23 cellular contexts compared by ENCODE assay signal in the genomic region with DNA sequence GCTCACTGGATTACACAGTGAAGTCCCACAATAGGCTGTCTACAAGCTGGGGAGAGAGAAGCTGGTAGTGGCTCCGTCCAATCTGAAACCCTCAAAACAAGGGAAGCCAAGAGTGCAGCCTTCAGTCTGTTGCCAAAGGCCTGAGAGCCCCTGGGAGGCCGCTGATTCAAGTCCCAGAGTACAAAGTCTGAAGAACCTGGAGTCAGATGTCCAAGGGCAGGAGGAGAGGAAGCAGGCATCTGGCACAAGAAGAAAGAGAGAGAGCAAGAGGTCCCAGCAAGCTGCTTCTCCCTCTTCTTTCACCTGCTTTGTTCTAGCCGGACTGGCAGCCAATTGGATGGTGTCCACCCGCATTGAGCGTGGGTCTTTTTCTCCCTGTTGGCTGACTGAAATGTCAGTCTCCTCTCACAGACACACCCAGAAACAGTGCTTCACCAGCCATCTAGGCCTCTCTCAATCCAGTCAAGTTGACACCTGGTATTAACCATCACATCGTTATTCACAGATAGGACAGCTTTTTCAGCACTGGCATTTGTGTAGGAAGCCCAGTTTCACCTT. TPM values are rescaled to one million over a fixed set of nuclear protein-coding genes. Genes with fewer than 3 reads are reported as not detected.
DNase-seq lines count a peak whose midpoint lies in the region; TF ChIP-seq lines count a peak whose summit lies in the region.
"Had no signal": no experiment of that assay in that cellular context is flagged by ENCODE, and none has a peak within 500 bp of the region (broad histone marks: within the 10 kb centered on the region; RNA-seq: fewer than 3 reads in every experiment).

No MANE protein-coding gene starts in this region.

- no peak overlapping the region for H3K4me2 ChIP-seq in H9 (ENCODE audit: insufficient read depth, insufficient read length, low read length)
- H3K4me2 ChIP-seq: KMS-11, smooth muscle cell had no signal

- no peaks in the 10 kb centered on the region for H3K27me3 ChIP-seq in H9 (ENCODE audit: insufficient read depth, low read length)
- peaks cover 0 to 6% (median 0%) of the 10 kb centered on the region in 4 donors for H3K27me3 ChIP-seq in esophagus muscularis mucosa
- H3K27me3 ChIP-seq in prostate gland (replicated peaks; ENCODE audit: insufficient read depth), result no peaks in the 10 kb centered on the region
- H3K27me3 ChIP-seq in BE2C, result peaks cover 16% of the 10 kb centered on the region
- H3K27me3 ChIP-seq: tibial nerve had no signal

- H3K36me3 Mint-ChIP-seq in H9 (ENCODE audit: insufficient read depth in 1 of 3, low read depth in 3 of 3), result peaks cover 2 to 5% (median 3%) of the 10 kb centered on the region in 3 experiments; a peak in 4 of 7 replicates

- peaks cover 2% of the 10 kb centered on the region for H3K27me3 Mint-ChIP-seq in H9 (ENCODE audit: low read depth)

- no peaks in the 10 kb centered on the region for H3K23me2 ChIP-seq in H9 (ENCODE audit: insufficient read length, low read depth, low read length, poor library complexity, severe bottlenecking)

- H3K4me3 ChIP-seq in esophagus muscularis mucosa (no peak overlapping the region), prostate gland (no peak overlapping the region), BE2C (ENCODE audit: low read depth, low read length) (no peak overlapping the region)
- H3K4me3 ChIP-seq: left ventricle myocardium inferior, smooth muscle cell, tibial nerve had no signal

- H3K27ac ChIP-seq in H9 (ENCODE audit: insufficient read length, low read depth, low read length) (no peak overlapping the region), esophagus muscularis mucosa (replicated peaks in 1 of 4) (no peak overlapping the region), prostate gland (peak overlapping the region; percentile 61 to 77)
- H3K27ac ChIP-seq: KMS-11, left ventricle myocardium inferior, RWPE1, tibial nerve had no signal

- H3K18ac ChIP-seq in H9 (ENCODE audit: insufficient read length, low read depth, low read length), result no peak overlapping the region

- no peak overlapping the region for H3K23ac ChIP-seq in H9 (ENCODE audit: insufficient read length, low read depth, low read length)

- peak overlapping the region in 1 of 3 experiments; percentile 57; a peak in 1 of 7 replicates for H3K27ac Mint-ChIP-seq in H9
- H3K27ac Mint-ChIP-seq: activated CD8-positive, alpha-beta T cell treated with anti-CD3 and anti-CD28 coated beads for 36 hours; activated naive CD4-positive, alpha-beta T cell treated with anti-CD3 and anti-CD28 coated beads for 36 hours; stimulated activated naive CD8-positive, alpha-beta T cell treated with anti-CD3 and anti-CD28 coated beads, Interleukin-15, amount 100 ng/mL, for 72 hours had no signal

- peaks cover 5 to 6% of the 10 kb centered on the region in 2 experiments for H3K4me1 Mint-ChIP-seq in H9
- H3K4me1 Mint-ChIP-seq: central memory CD8-positive, alpha-beta T cell; stimulated activated naive CD8-positive, alpha-beta T cell treated with anti-CD3 and anti-CD28 coated beads, Interleukin-15, amount 100 ng/mL, for 72 hours had no signal

- no peak overlapping the region for H4K5ac ChIP-seq in H9 (ENCODE audit: insufficient read length, low read depth, low read length)

- H3K56ac ChIP-seq in H9 (ENCODE audit: insufficient read length, low read depth, low read length), result no peak overlapping the region

- H3T11ph ChIP-seq in H9 (ENCODE audit: low read length), result no peak overlapping the region

- DNase-seq in H9 (peak; percentile 49), NCI-H510A treated with DMSO at 0.1 percent for 48 hours (lab: John Stamatoyannopoulos, UW) (peak; percentile 22), esophagus muscularis mucosa (ENCODE audit: extremely low spot score) (peak; percentile 80), prostate gland (ENCODE audit: low spot score) (no peak), CD1c-positive myeloid dendritic cell (ENCODE audit: extremely low spot score) (no peak), amygdala (lab: John Stamatoyannopoulos, UW) (no peak), BE2C (no peak)
- DNase-seq: activated CD8-positive, alpha-beta T cell treated with anti-CD3 and anti-CD28 coated beads for 36 hours; activated naive CD4-positive, alpha-beta T cell treated with anti-CD3 and anti-CD28 coated beads for 36 hours; anterior cingulate cortex; EL; GOT3; left ventricle myocardium inferior; MV-4-11; NCI-H187 treated with DMSO at 0.1 percent for 48 hours; stimulated activated CD4-positive, alpha-beta T cell treated with anti-CD3 and anti-CD28 coated beads, Interleukin-2, amount 100 ng/mL, for 48 hours; stimulated activated naive CD8-positive, alpha-beta T cell treated with anti-CD3 and anti-CD28 coated beads, Interleukin-15, amount 100 ng/mL, for 72 hours; T-helper 9 cell had no signal

- no peaks in the 10 kb centered on the region for H3K79me1 ChIP-seq in H9 (ENCODE audit: insufficient read depth, low read depth, low read length, poor library complexity, severe bottlenecking)

- H2BK15ac ChIP-seq in H9 (ENCODE audit: low read depth, low read length), result no peak overlapping the region

- no peak overlapping the region for H2BK120ac ChIP-seq in H9 (ENCODE audit: low read depth, low read length, poor library complexity, severe bottlenecking)

- H4K20me1 ChIP-seq in H9 (ENCODE audit: control insufficient read depth, insufficient read depth, insufficient read length), result no peaks in the 10 kb centered on the region

- H3K4me1 ChIP-seq in H9 (ENCODE audit: insufficient read depth, low read length) (no peaks in the 10 kb centered on the region), esophagus muscularis mucosa (no peaks in the 10 kb centered on the region), prostate gland (replicated peaks) (peaks cover 11% of the 10 kb centered on the region), BE2C (no peaks in the 10 kb centered on the region)
- H3K4me1 ChIP-seq: left ventricle myocardium inferior, tibial nerve had no signal

- no peak overlapping the region for H2BK5ac ChIP-seq in H9 (ENCODE audit: insufficient read length, low read length)

- no peak overlapping the region for H2AK5ac ChIP-seq in H9 (ENCODE audit: insufficient read length, low read length)

- no peak overlapping the region for H2BK20ac ChIP-seq in H9 (ENCODE audit: low read depth, low read length, poor library complexity, severe bottlenecking)

- H3K79me2 ChIP-seq in H9 (ENCODE audit: insufficient read depth, low read length), result no peaks in the 10 kb centered on the region

- H3K9ac ChIP-seq in H9 (ENCODE audit: extremely low read depth, insufficient read length, low read length), result no peak overlapping the region
- H3K9ac ChIP-seq: KMS-11 had no signal

- no peak overlapping the region for H2AFZ ChIP-seq in H9 (ENCODE audit: low read length)

- TF ChIP-seq POLR2A in esophagus muscularis mucosa (IDR thresholded peaks at IDR 0.05; ENCODE audit: low read depth) (no peak), prostate gland (IDR thresholded peaks at IDR 0.05) (no peak)

- no peak overlapping the region for H3K14ac ChIP-seq in H9 (ENCODE audit: insufficient read depth, low read length)

- no peak overlapping the region for H2BK12ac ChIP-seq in H9 (ENCODE audit: insufficient read length, low read depth, low read length)

- H3K4me3 Mint-ChIP-seq in H9, result no peak overlapping the region
- H3K4me3 Mint-ChIP-seq: activated CD8-positive, alpha-beta T cell treated with anti-CD3 and anti-CD28 coated beads for 36 hours; activated naive CD4-positive, alpha-beta T cell treated with anti-CD3 and anti-CD28 coated beads for 36 hours; central memory CD8-positive, alpha-beta T cell; stimulated activated naive CD8-positive, alpha-beta T cell treated with anti-CD3 and anti-CD28 coated beads, Interleukin-15, amount 100 ng/mL, for 72 hours had no signal

- no peak for TF ChIP-seq CTCF in H9 (conservative IDR thresholded peaks at IDR 0.05)
- no peak for TF ChIP-seq CTCF in esophagus muscularis mucosa (IDR thresholded peaks at IDR 0.05)
- no peak for TF ChIP-seq CTCF in prostate gland (IDR thresholded peaks at IDR 0.05)
- TF ChIP-seq CTCF in BE2C (IDR thresholded peaks at IDR 0.05; ENCODE audit: low read depth, low read length), result no peak

- no peak for TF ChIP-seq EP300 in esophagus muscularis mucosa (IDR thresholded peaks at IDR 0.05)

- H3K9me3 ChIP-seq in H9 (ENCODE audit: control insufficient read depth, low read depth, low read length), result no peaks in the 10 kb centered on the region
- peaks cover 0 to 5% (median 0%) of the 10 kb centered on the region in 4 donors for H3K9me3 ChIP-seq in esophagus muscularis mucosa
- H3K9me3 ChIP-seq in prostate gland, result no peaks in the 10 kb centered on the region
- H3K9me3 ChIP-seq in BE2C, result no peaks in the 10 kb centered on the region

- H3K36me3 ChIP-seq in esophagus muscularis mucosa (no peaks in the 10 kb centered on the region), prostate gland (no peaks in the 10 kb centered on the region), BE2C (no peaks in the 10 kb centered on the region)
- H3K36me3 ChIP-seq: left ventricle myocardium inferior, tibial nerve had no signal

- H4K91ac ChIP-seq in H9 (ENCODE audit: insufficient read length, low read depth, low read length), result no peak overlapping the region

- no peak overlapping the region for H3K4ac ChIP-seq in H9 (ENCODE audit: low read depth, low read length)

- H3K9me3 Mint-ChIP-seq in H9, result peaks cover 4 to 10% of the 10 kb centered on the region in 2 experiments; a peak in 3 of 5 replicates

- intact Hi-C loops in esophagus muscularis mucosa (cut with DNase I), result no loop called here
- intact Hi-C loops in prostate gland (cut with DNase I), result no loop called here

- H4K8ac ChIP-seq in H9 (replicated peaks; ENCODE audit: insufficient read length, low read depth, low read length), result no peak overlapping the region

- no CpG with 5 or more reads among the region's 6 CpGs for WGBS in H9 (ENCODE audit: extremely low coverage, insufficient read length, low lambda C conversion rate)
- 86% methylated on average over 6 of the region's 6 CpGs for WGBS in esophagus muscularis mucosa
- WGBS in prostate gland, result 49% methylated on average over 6 of the region's 6 CpGs

RNA-seq across cellular contexts. Expression of gene CRYBG1, which starts 51.2 kb away (rescaled TPM):
- total RNA-seq in H9 (2021) (5.6 and 5.7 TPM in 2 replicates), esophagus muscularis mucosa (1 to 10 TPM; 2.1 to 4.5 (median 3.6) TPM), prostate gland (10 to 100 TPM; 39.9 to 75.4 TPM)
- 0.15 TPM for polyA plus RNA-seq in BE2C (2012; ENCODE audit: insufficient read depth, insufficient read length, low read depth)

Comparison
In these comparisons a context has a peak if more than half of its experiments do, and no peak if none do; other contexts are left out.
1. DNase-seq: peak in H9 (single experiment), NCI-H510A treated with DMSO at 0.1 percent for 48 hours (single experiment) and esophagus muscularis mucosa (single experiment); none in prostate gland (single experiment), CD1c-positive myeloid dendritic cell (single experiment), amygdala (0 of 56) and BE2C (single experiment).
2. H3K27ac ChIP-seq: peak in prostate gland (2 of 2); none in H9 (single experiment) and esophagus muscularis mucosa (0 of 4).